In the genomic region with DNA sequence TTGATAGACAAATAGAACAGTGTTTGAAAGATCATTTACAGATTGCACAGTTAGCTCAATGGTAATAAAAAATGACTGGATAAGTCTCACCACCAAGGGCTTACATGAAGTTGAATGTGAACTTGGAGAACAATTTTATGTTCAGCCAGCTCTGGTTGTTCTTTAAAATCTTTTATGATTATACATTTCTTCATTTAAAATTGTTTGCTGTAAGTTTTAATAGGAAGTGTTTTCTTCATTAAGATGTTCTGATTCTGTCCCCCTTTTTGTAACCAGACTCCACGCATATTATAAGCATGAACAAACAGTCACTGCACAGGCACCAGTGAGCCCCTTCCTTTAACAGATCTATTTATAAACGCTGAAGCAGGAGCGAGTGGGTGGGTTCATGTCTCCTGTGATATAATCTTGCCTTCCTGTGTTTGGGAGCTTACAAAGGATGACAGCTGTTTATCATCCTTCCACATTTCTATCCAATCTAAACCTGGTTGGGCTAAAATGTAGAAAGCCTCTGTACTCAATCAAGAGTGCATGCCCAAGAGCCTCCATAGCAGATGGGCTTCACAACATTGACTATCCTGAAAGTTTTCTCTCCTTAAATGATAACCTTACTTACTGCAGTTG, we compare ENCODE assay signal across 1 cellular context.
TF ChIP-seq lines count a peak whose summit lies in the region.

No MANE protein-coding gene starts in this region.

TF ChIP-seq in K562, 482 proteins besides CTCF, POLR2A, EP300 and RAD21 (continued from another document and continues in another):
- TF ChIP-seq, protein P1, sequence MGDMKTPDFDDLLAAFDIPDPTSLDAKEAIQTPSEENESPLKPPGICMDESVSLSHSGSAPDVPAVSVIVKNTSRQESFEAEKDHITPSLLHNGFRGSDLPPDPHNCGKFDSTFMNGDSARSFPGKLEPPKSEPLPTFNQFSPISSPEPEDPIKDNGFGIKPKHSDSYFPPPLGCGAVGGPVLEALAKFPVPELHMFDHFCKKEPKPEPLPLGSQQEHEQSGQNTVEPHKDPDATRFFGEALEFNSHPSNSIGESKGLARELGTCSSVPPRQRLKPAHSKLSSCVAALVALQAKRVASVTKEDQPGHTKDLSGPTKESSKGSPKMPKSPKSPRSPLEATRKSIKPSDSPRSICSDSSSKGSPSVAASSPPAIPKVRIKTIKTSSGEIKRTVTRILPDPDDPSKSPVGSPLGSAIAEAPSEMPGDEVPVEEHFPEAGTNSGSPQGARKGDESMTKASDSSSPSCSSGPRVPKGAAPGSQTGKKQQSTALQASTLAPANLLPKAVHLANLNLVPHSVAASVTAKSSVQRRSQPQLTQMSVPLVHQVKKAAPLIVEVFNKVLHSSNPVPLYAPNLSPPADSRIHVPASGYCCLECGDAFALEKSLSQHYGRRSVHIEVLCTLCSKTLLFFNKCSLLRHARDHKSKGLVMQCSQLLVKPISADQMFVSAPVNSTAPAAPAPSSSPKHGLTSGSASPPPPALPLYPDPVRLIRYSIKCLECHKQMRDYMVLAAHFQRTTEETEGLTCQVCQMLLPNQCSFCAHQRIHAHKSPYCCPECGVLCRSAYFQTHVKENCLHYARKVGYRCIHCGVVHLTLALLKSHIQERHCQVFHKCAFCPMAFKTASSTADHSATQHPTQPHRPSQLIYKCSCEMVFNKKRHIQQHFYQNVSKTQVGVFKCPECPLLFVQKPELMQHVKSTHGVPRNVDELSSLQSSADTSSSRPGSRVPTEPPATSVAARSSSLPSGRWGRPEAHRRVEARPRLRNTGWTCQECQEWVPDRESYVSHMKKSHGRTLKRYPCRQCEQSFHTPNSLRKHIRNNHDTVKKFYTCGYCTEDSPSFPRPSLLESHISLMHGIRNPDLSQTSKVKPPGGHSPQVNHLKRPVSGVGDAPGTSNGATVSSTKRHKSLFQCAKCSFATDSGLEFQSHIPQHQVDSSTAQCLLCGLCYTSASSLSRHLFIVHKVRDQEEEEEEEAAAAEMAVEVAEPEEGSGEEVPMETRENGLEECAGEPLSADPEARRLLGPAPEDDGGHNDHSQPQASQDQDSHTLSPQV (IDR thresholded peaks at IDR 0.05), result peak; percentile 38; the same call in 1 of the 2 replicates
- peak; percentile 86 for TF ChIP-seq CBFA2T3 (IDR thresholded peaks at IDR 0.05)
- no peak for TF ChIP-seq ZNF696 (CRISPR knock-in tag; conservative IDR thresholded peaks at IDR 0.05)
- TF ChIP-seq, protein P2, sequence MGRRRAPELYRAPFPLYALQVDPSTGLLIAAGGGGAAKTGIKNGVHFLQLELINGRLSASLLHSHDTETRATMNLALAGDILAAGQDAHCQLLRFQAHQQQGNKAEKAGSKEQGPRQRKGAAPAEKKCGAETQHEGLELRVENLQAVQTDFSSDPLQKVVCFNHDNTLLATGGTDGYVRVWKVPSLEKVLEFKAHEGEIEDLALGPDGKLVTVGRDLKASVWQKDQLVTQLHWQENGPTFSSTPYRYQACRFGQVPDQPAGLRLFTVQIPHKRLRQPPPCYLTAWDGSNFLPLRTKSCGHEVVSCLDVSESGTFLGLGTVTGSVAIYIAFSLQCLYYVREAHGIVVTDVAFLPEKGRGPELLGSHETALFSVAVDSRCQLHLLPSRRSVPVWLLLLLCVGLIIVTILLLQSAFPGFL (CRISPR knock-in tag; IDR thresholded peaks at IDR 0.05), result no peak
- peak; percentile 17; the same call in 1 of the 2 replicates for TF ChIP-seq CREB1 (IDR thresholded peaks at IDR 0.05)
- TF ChIP-seq CREB1 (CRISPR knock-in tag; IDR thresholded peaks at IDR 0.05), result no peak
- peak; percentile 80 for TF ChIP-seq DACH1 (IDR thresholded peaks at IDR 0.05; ENCODE audit: partially characterized antibody)
- no peak for TF ChIP-seq BRD9 (IDR thresholded peaks at IDR 0.05; ENCODE audit: low read depth, partially characterized antibody)
- TF ChIP-seq, protein P3, sequence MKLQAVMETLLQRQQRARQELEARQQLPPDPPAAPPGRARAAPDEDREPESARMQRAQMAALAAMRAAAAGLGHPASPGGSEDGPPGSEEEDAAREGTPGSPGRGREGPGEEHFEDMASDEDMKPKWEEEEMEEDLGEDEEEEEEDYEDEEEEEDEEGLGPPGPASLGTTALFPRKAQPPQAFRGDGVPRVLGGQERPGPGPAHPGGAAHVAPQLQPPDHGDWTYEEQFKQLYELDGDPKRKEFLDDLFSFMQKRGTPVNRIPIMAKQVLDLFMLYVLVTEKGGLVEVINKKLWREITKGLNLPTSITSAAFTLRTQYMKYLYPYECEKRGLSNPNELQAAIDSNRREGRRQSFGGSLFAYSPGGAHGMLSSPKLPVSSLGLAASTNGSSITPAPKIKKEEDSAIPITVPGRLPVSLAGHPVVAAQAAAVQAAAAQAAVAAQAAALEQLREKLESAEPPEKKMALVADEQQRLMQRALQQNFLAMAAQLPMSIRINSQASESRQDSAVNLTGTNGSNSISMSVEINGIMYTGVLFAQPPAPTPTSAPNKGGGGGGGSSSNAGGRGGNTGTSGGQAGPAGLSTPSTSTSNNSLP (IDR thresholded peaks at IDR 0.05; ENCODE audit: borderline replicate concordance, low read depth, low read length), result peak; percentile 81
- TF ChIP-seq SMAD4 (CRISPR knock-in tag; conservative IDR thresholded peaks at IDR 0.05), result peak; percentile 66
- TF ChIP-seq, protein P4, sequence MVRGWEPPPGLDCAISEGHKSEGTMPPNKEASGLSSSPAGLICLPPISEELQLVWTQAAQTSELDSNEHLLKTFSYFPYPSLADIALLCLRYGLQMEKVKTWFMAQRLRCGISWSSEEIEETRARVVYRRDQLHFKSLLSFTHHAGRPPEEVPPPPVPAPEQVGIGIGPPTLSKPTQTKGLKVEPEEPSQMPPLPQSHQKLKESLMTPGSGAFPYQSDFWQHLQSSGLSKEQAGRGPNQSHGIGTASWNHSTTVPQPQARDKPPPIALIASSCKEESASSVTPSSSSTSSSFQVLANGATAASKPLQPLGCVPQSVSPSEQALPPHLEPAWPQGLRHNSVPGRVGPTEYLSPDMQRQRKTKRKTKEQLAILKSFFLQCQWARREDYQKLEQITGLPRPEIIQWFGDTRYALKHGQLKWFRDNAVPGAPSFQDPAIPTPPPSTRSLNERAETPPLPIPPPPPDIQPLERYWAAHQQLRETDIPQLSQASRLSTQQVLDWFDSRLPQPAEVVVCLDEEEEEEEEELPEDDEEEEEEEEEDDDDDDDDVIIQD (CRISPR knock-in tag; IDR thresholded peaks at IDR 0.05), result no peak
- TF ChIP-seq, protein P5, sequence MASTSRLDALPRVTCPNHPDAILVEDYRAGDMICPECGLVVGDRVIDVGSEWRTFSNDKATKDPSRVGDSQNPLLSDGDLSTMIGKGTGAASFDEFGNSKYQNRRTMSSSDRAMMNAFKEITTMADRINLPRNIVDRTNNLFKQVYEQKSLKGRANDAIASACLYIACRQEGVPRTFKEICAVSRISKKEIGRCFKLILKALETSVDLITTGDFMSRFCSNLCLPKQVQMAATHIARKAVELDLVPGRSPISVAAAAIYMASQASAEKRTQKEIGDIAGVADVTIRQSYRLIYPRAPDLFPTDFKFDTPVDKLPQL (IDR thresholded peaks at IDR 0.05; ENCODE audit: extremely low read depth, insufficient read length), result no peak
- peak; percentile 71; the same call in 1 of the 2 replicates for TF ChIP-seq LEF1 (IDR thresholded peaks at IDR 0.05)
- TF ChIP-seq KLF13 (tag; IDR thresholded peaks at IDR 0.05; ENCODE audit: borderline replicate concordance, low read depth), result no peak
- TF ChIP-seq POLR2G (IDR thresholded peaks at IDR 0.05; ENCODE audit: low read depth, low read length), result 0 out of 2 replicates have a peak, but pooled peaks have one; percentile 20
- no peak for TF ChIP-seq CBX3 (IDR thresholded peaks at IDR 0.05; ENCODE audit: borderline replicate concordance in 1 of 2, low read length in 2 of 2)
- TF ChIP-seq SMARCA4 (IDR thresholded peaks at IDR 0.05), result peak; percentile 69
- TF ChIP-seq TAF9B (IDR thresholded peaks at IDR 0.05; ENCODE audit: partially characterized antibody), result peak; percentile 38
- TF ChIP-seq ETV1 (tag; conservative IDR thresholded peaks at IDR 0.05; ENCODE audit: low read depth), result peak; percentile 79
- 0 out of 2 replicates have a peak, but pooled peaks have one; percentile 57 for TF ChIP-seq POLR2H (tag; IDR thresholded peaks at IDR 0.05; ENCODE audit: low read depth)
- TF ChIP-seq NONO (IDR thresholded peaks at IDR 0.05; ENCODE audit: low read depth in 2 of 2, low read length in 1 of 2), result no peak
- peak in 1 of 2 experiments; percentile 41; a peak in 1 of 4 replicates for TF ChIP-seq TRIM24 (IDR thresholded peaks at IDR 0.05)
- peak; percentile 57; the same call in 1 of the 2 replicates for TF ChIP-seq POLR2AphosphoS5 (IDR thresholded peaks at IDR 0.05; ENCODE audit: control insufficient read depth, insufficient read depth, low read depth, low read length)
- TF ChIP-seq CTBP1 (IDR thresholded peaks at IDR 0.05; ENCODE audit: borderline replicate concordance), result peak; percentile 72; the same call in 1 of the 2 replicates
- no peak for TF ChIP-seq CBX1 (IDR thresholded peaks at IDR 0.05; ENCODE audit: low read depth)
- TF ChIP-seq GATA2 (CRISPR knock-in tag; IDR thresholded peaks at IDR 0.05), result peak; percentile 62; the same call in 1 of the 2 replicates
- no peak for TF ChIP-seq ZFP30 (CRISPR knock-in tag; IDR thresholded peaks at IDR 0.05; ENCODE audit: borderline replicate concordance)
- TF ChIP-seq JUNB (CRISPR knock-in tag; conservative IDR thresholded peaks at IDR 0.05), result no peak
- TF ChIP-seq FOXK2 (conservative IDR thresholded peaks at IDR 0.05 in 1 of 2, IDR thresholded peaks at IDR 0.05 in 1 of 2; ENCODE audit: low read depth in 2 of 2), result peak; percentile 48 to 50; a peak in 2 of 4 replicates
- TF ChIP-seq NR2F6 (CRISPR knock-in tag; IDR thresholded peaks at IDR 0.05), result no peak
- TF ChIP-seq, protein P6, sequence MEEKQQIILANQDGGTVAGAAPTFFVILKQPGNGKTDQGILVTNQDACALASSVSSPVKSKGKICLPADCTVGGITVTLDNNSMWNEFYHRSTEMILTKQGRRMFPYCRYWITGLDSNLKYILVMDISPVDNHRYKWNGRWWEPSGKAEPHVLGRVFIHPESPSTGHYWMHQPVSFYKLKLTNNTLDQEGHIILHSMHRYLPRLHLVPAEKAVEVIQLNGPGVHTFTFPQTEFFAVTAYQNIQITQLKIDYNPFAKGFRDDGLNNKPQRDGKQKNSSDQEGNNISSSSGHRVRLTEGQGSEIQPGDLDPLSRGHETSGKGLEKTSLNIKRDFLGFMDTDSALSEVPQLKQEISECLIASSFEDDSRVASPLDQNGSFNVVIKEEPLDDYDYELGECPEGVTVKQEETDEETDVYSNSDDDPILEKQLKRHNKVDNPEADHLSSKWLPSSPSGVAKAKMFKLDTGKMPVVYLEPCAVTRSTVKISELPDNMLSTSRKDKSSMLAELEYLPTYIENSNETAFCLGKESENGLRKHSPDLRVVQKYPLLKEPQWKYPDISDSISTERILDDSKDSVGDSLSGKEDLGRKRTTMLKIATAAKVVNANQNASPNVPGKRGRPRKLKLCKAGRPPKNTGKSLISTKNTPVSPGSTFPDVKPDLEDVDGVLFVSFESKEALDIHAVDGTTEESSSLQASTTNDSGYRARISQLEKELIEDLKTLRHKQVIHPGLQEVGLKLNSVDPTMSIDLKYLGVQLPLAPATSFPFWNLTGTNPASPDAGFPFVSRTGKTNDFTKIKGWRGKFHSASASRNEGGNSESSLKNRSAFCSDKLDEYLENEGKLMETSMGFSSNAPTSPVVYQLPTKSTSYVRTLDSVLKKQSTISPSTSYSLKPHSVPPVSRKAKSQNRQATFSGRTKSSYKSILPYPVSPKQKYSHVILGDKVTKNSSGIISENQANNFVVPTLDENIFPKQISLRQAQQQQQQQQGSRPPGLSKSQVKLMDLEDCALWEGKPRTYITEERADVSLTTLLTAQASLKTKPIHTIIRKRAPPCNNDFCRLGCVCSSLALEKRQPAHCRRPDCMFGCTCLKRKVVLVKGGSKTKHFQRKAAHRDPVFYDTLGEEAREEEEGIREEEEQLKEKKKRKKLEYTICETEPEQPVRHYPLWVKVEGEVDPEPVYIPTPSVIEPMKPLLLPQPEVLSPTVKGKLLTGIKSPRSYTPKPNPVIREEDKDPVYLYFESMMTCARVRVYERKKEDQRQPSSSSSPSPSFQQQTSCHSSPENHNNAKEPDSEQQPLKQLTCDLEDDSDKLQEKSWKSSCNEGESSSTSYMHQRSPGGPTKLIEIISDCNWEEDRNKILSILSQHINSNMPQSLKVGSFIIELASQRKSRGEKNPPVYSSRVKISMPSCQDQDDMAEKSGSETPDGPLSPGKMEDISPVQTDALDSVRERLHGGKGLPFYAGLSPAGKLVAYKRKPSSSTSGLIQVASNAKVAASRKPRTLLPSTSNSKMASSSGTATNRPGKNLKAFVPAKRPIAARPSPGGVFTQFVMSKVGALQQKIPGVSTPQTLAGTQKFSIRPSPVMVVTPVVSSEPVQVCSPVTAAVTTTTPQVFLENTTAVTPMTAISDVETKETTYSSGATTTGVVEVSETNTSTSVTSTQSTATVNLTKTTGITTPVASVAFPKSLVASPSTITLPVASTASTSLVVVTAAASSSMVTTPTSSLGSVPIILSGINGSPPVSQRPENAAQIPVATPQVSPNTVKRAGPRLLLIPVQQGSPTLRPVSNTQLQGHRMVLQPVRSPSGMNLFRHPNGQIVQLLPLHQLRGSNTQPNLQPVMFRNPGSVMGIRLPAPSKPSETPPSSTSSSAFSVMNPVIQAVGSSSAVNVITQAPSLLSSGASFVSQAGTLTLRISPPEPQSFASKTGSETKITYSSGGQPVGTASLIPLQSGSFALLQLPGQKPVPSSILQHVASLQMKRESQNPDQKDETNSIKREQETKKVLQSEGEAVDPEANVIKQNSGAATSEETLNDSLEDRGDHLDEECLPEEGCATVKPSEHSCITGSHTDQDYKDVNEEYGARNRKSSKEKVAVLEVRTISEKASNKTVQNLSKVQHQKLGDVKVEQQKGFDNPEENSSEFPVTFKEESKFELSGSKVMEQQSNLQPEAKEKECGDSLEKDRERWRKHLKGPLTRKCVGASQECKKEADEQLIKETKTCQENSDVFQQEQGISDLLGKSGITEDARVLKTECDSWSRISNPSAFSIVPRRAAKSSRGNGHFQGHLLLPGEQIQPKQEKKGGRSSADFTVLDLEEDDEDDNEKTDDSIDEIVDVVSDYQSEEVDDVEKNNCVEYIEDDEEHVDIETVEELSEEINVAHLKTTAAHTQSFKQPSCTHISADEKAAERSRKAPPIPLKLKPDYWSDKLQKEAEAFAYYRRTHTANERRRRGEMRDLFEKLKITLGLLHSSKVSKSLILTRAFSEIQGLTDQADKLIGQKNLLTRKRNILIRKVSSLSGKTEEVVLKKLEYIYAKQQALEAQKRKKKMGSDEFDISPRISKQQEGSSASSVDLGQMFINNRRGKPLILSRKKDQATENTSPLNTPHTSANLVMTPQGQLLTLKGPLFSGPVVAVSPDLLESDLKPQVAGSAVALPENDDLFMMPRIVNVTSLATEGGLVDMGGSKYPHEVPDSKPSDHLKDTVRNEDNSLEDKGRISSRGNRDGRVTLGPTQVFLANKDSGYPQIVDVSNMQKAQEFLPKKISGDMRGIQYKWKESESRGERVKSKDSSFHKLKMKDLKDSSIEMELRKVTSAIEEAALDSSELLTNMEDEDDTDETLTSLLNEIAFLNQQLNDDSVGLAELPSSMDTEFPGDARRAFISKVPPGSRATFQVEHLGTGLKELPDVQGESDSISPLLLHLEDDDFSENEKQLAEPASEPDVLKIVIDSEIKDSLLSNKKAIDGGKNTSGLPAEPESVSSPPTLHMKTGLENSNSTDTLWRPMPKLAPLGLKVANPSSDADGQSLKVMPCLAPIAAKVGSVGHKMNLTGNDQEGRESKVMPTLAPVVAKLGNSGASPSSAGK (IDR thresholded peaks at IDR 0.05), result peak; percentile 41; the same call in 1 of the 2 replicates
- TF ChIP-seq ZNF311 (CRISPR knock-in tag; IDR thresholded peaks at IDR 0.05), result 0 out of 2 replicates have a peak, but pooled peaks have one; percentile 69
- peak; percentile 96 for TF ChIP-seq MEF2A (IDR thresholded peaks at IDR 0.05; ENCODE audit: control insufficient read depth, low read depth, low read length)
- TF ChIP-seq ZNF133 (CRISPR knock-in tag; IDR thresholded peaks at IDR 0.05), result no peak
- peak; percentile 77 for TF ChIP-seq DPF2 (IDR thresholded peaks at IDR 0.05)
